In the genomic region with DNA sequence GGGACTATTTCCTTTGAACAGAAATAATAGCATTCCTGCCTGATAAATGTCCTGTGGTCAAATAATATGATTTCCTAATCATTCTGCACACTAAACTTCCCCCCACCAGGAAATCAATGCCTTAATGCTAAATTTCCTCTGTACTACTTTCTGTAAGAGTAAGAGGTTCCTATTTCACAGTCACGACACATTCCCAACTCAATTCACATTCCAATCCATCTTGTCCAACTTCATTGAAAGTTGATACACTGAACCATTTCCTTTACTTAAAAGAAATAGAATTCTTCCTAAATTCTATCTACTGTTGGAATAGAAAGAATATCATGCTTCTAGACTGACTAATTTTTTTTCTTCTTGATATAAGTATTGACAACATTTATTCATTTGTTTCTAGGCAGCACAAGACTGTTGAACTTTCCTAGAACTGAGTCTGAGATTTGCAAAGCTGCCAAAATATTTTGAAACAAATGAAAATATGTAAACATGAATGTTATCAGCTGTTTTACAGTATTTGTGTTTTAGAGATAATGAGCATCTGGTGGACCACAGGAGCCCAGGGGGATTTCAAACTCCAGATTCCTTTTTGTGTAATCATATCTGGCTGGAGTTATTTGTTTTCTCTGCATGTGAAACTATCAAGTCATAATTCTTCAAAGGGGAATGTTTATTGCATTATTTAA, we compare ENCODE assay signal across 15 cellular contexts.
DNase-seq lines count a peak whose midpoint lies in the region; ATAC-seq, FAIRE-seq and TF ChIP-seq lines count a peak whose summit lies in the region.
"Had no signal": no experiment of that assay in that cellular context is flagged by ENCODE, and none has a peak within 500 bp of the region (broad histone marks: within the 10 kb centered on the region; RNA-seq: fewer than 3 reads in every experiment).

No MANE protein-coding gene starts in this region.

- peaks cover 11% of the 10 kb centered on the region for H3K4me1 Mint-ChIP-seq in astrocyte (ENCODE audit: low read depth, unreplicated experiment)

- H2AFZ ChIP-seq in ACC112 (ENCODE audit: low read length, unreplicated experiment) (no peak overlapping the region), astrocyte (ENCODE audit: low read depth, low read length) (no peak overlapping the region)

- peak overlapping the region; percentile 86 for H3K27ac ChIP-seq in ACC112 (ENCODE audit: low read depth, low read length)
- H3K27ac ChIP-seq in astrocyte (ENCODE audit: low read depth, low read length): peak overlapping the region; percentile 20
- no peak overlapping the region for H3K27ac ChIP-seq in gastroesophageal sphincter
- H3K27ac ChIP-seq: C4-2B, SK-N-MC had no signal

- peak overlapping the region; percentile 47 for H3K4me3 Mint-ChIP-seq in astrocyte (ENCODE audit: unreplicated experiment)
- H3K4me3 Mint-ChIP-seq: activated B cell treated with CpG ODN at 0.5 μM for 24 hours; stimulated activated naive CD8-positive, alpha-beta T cell treated with anti-CD3 and anti-CD28 coated beads, Interleukin-15, Interleukin-2, amounts not matched to agents 100 ng/mL and 50 ng/mL, for 24 hours had no signal

- H3K27ac Mint-ChIP-seq in astrocyte (ENCODE audit: unreplicated experiment): peak overlapping the region; percentile 28
- H3K27ac Mint-ChIP-seq: activated B cell treated with CpG ODN at 0.5 μM for 24 hours; stimulated activated naive CD8-positive, alpha-beta T cell treated with anti-CD3 and anti-CD28 coated beads, Interleukin-15, Interleukin-2, amounts not matched to agents 100 ng/mL and 50 ng/mL, for 24 hours had no signal

- peaks cover 7% of the 10 kb centered on the region for H3K36me3 Mint-ChIP-seq in astrocyte (ENCODE audit: low read depth, unreplicated experiment)

- TF ChIP-seq POLR2A in H54 (IDR thresholded peaks at IDR 0.05; ENCODE audit: low read depth, low read length) (no peak), gastroesophageal sphincter (IDR thresholded peaks at IDR 0.05) (no peak)

- no peaks in the 10 kb centered on the region for H3K9me3 Mint-ChIP-seq in astrocyte (ENCODE audit: unreplicated experiment)

- no peaks in the 10 kb centered on the region for H3K27me3 Mint-ChIP-seq in astrocyte (ENCODE audit: low read depth, unreplicated experiment)
- H3K27me3 Mint-ChIP-seq: activated B cell treated with CpG ODN at 0.5 μM for 24 hours; stimulated activated naive CD8-positive, alpha-beta T cell treated with anti-CD3 and anti-CD28 coated beads, Interleukin-15, Interleukin-2, amounts not matched to agents 100 ng/mL and 50 ng/mL, for 24 hours had no signal

- H3K4me2 ChIP-seq in astrocyte (ENCODE audit: low read length): peak overlapping the region; percentile 45

- TF ChIP-seq CTCF in astrocyte (IDR thresholded peaks at IDR 0.05; ENCODE audit: insufficient read depth, low read depth, low read length): no peak
- no peak for TF ChIP-seq CTCF in gastroesophageal sphincter (IDR thresholded peaks at IDR 0.05)

- H3K79me2 ChIP-seq in ACC112 (ENCODE audit: control insufficient read depth, insufficient read depth, low read length, unreplicated experiment) (peaks cover 16% of the 10 kb centered on the region), astrocyte (ENCODE audit: insufficient read depth, low read length) (peaks cover 3% of the 10 kb centered on the region)

- no peaks in the 10 kb centered on the region for H3K9me3 ChIP-seq in astrocyte (ENCODE audit: insufficient read depth, low read depth, low read length)
- no peaks in the 10 kb centered on the region for H3K9me3 ChIP-seq in gastroesophageal sphincter

- H3K36me3 ChIP-seq in ACC112 (ENCODE audit: insufficient read depth, low read length) (peaks cover 15% of the 10 kb centered on the region; the same call in 1 of the 2 replicates), astrocyte (ENCODE audit: insufficient read depth, low read length) (no peaks in the 10 kb centered on the region), gastroesophageal sphincter (no peaks in the 10 kb centered on the region)

- H3K4me1 ChIP-seq in ACC112 (ENCODE audit: control insufficient read depth, insufficient read depth, low read length, unreplicated experiment) (peaks cover 38% of the 10 kb centered on the region), astrocyte (ENCODE audit: insufficient read depth, low read length) (peaks cover 11% of the 10 kb centered on the region), gastroesophageal sphincter (peaks cover 0 to 18% (median 0%) of the 10 kb centered on the region in 3 donors)

- H3K4me3 ChIP-seq in ACC112 (ENCODE audit: low read depth, low read length) (peak overlapping the region; percentile 37; the same call in 1 of the 2 replicates), astrocyte (ENCODE audit: insufficient read depth, low read depth, low read length) (no peak overlapping the region), gastroesophageal sphincter (no peak overlapping the region)
- H3K4me3 ChIP-seq: SK-N-MC had no signal

- no peak for DNase-seq in H54 (ENCODE audit: insufficient read length, low spot score)
- peak; percentile 87 for DNase-seq in astrocyte (ENCODE audit: low read depth)
- no peak for DNase-seq in activated effector memory CD4-positive, alpha-beta T cell treated with Interleukin-2 at 50 U/mL for 16 hours
- no peak for DNase-seq in SHP77 (lab: John Stamatoyannopoulos, UW)
- no peak for DNase-seq in NCI-H146 treated with DMSO at 0.1 percent for 48 hours (lab: John Stamatoyannopoulos, UW; ENCODE audit: unreplicated experiment)
- DNase-seq in cerebellar nuclear complex (lab: John Stamatoyannopoulos, UW): no peak
- DNase-seq: activated B cell treated with CpG ODN at 0.5 μM for 24 hours, NCI-H187 treated with DMSO at 0.1 percent for 48 hours, NCI-H82 had no signal

- ATAC-seq in gastroesophageal sphincter: peak; percentile 78

- H4K20me1 ChIP-seq in astrocyte (ENCODE audit: insufficient read depth, low read length): no peaks in the 10 kb centered on the region

- H3K27me3 ChIP-seq in ACC112 (ENCODE audit: insufficient read depth, low read length) (no peaks in the 10 kb centered on the region), astrocyte (ENCODE audit: insufficient read depth, low read length) (no peaks in the 10 kb centered on the region), gastroesophageal sphincter (no peaks in the 10 kb centered on the region)

- FAIRE-seq in H54 (lab: Jason Lieb, UNC) (peak; percentile 36), astrocyte (lab: Jason Lieb, UNC) (peak; percentile 59)
- FAIRE-seq: GM18507 had no signal

- 67 to 88% methylated on average over 1 of the region's 1 CpG for WGBS in gastroesophageal sphincter (ENCODE audit: low coverage in 1 of 2), 2 donors

- TF ChIP-seq EP300 in gastroesophageal sphincter (IDR thresholded peaks at IDR 0.05): no peak

- no peak overlapping the region for H3K9ac ChIP-seq in astrocyte (ENCODE audit: low read length)

Comparison
In these comparisons a context has a peak if more than half of its experiments do, and no peak if none do; other contexts are left out.
1. H3K27ac ChIP-seq: peak in ACC112 (single experiment) and astrocyte (single experiment); none in gastroesophageal sphincter (0 of 4).